Comparison of ENCODE assay signal across 15 cellular contexts in the genomic region with DNA sequence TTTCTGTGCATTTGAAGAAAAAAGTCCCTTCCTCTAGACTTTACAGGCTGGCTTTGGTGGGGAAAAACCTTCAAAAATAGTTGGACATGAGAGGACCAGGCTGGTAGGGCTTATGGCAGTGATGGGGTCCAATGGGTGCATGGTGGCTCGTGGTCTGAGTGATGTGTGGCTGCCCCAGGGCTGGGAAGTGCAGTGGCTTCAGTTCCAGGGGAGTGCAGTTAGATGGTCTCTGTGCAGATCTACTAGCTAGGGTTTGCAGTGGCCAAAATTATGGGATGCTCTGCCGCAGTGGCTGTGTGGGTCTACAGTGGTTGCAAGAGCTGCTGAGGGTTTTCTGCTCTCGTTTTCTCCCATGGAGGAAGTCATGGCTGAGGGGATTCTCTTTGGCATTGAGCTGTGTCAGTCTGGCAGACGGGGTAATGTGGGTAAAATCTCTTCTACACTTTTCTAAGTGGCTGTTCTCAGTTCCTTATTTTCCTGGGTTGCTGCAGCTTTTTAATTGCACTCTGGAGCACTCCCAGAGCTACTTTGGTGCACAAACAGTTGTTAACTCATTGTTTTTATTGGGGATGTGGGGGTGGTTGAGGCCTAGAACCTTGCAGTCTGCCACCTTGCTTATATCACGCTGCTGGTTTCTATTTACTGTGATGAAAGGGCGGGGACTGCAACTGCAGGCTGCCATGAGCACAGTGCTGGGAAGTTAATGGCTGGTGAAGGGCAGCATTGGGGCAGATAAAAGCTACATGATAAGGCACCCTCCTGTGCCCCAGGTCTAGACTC.
DNase-seq lines count a peak whose midpoint lies in the region; ATAC-seq and TF ChIP-seq lines count a peak whose summit lies in the region.
"Had no signal": no experiment of that assay in that cellular context is flagged by ENCODE, and none has a peak within 500 bp of the region (broad histone marks: within the 10 kb centered on the region; RNA-seq: fewer than 3 reads in every experiment).

No MANE protein-coding gene starts in this region.

- H3K27ac ChIP-seq in trophoblast cell (ENCODE audit: low read depth, low read length) (no peak overlapping the region), heart left ventricle (no peak overlapping the region), osteoblast (ENCODE audit: low read depth, low read length) (no peak overlapping the region)
- H3K27ac ChIP-seq: C4-2B, stomach had no signal

- TF ChIP-seq POLR2A in heart left ventricle (IDR thresholded peaks at IDR 0.05) = no peak

- H3K79me2 ChIP-seq in trophoblast cell (ENCODE audit: control insufficient read depth, insufficient read depth, low read length, poor library complexity) (no peaks in the 10 kb centered on the region), osteoblast (ENCODE audit: insufficient read depth, low read length) (no peaks in the 10 kb centered on the region)

- no peaks in the 10 kb centered on the region for H3K36me3 ChIP-seq in trophoblast cell (ENCODE audit: control insufficient read depth in 1 of 2, insufficient read depth in 2 of 2, low read length in 2 of 2)
- no peaks in the 10 kb centered on the region for H3K36me3 ChIP-seq in heart left ventricle
- no peaks in the 10 kb centered on the region for H3K36me3 ChIP-seq in osteoblast (ENCODE audit: insufficient read depth, low read length)
- H3K36me3 ChIP-seq: stomach had no signal

- no peaks in the 10 kb centered on the region for H3K27me3 ChIP-seq in trophoblast cell (ENCODE audit: insufficient read depth, low read length)
- H3K27me3 ChIP-seq in heart left ventricle = no peaks in the 10 kb centered on the region
- no peaks in the 10 kb centered on the region for H3K27me3 ChIP-seq in osteoblast (ENCODE audit: insufficient read depth, low read length)
- H3K27me3 ChIP-seq: stomach had no signal

- H3K4me3 ChIP-seq in trophoblast cell (ENCODE audit: low read depth, low read length) (peak overlapping the region; percentile 26), heart left ventricle (no peak overlapping the region), osteoblast (ENCODE audit: insufficient read depth, low read length) (no peak overlapping the region)
- H3K4me3 ChIP-seq: stomach had no signal

- DNase-seq in SKM-1 treated with dmso at 0.1 percent for 144 hours (lab: John Stamatoyannopoulos, UW; ENCODE audit: unreplicated experiment) (peak; percentile 23), SKM-1 (lab: John Stamatoyannopoulos, UW; ENCODE audit: unreplicated experiment) (no peak), NCI-H69 (lab: John Stamatoyannopoulos, UW) (peak; percentile 23), trophoblast cell (no peak), heart left ventricle (no peak), NCI-H1436 (lab: John Stamatoyannopoulos, UW) (no peak), osteoblast (ENCODE audit: insufficient read length, low spot score, missing footprints) (no peak)
- DNase-seq: NCI-H1694 treated with DMSO at 0.1 percent for 48 hours, NCI-H526, retina, stomach, T-helper 2 cell had no signal

- peak; percentile 76 for ATAC-seq in HG02678 (IDR thresholded peaks at IDR 0.05; ENCODE audit: unreplicated experiment)
- ATAC-seq in heart left ventricle = no peak
- ATAC-seq: activated T-helper 17 cell treated with anti-CD3 and anti-CD28 coated beads, Interleukin-2, amount 50 U/mL, for 72 hours had no signal

- no peaks in the 10 kb centered on the region for H4K20me1 ChIP-seq in osteoblast (ENCODE audit: insufficient read depth, low read length)

- no peaks in the 10 kb centered on the region for H3K9me3 ChIP-seq in trophoblast cell (ENCODE audit: insufficient read depth, low read depth, low read length)
- H3K9me3 ChIP-seq in heart left ventricle = peaks cover 0 to 6% (median 0%) of the 10 kb centered on the region in 12 donors
- no peaks in the 10 kb centered on the region for H3K9me3 ChIP-seq in osteoblast (ENCODE audit: low read depth, low read length)

- no CpG with 5 or more reads among the region's 6 CpGs for WGBS in trophoblast cell (ENCODE audit: extremely low coverage, insufficient coverage, insufficient read length)
- 63 to 79% (median 78%) methylated on average over 6 of the region's 6 CpGs for WGBS in heart left ventricle, 4 donors

- no peak overlapping the region for H3K23ac ChIP-seq in trophoblast cell (ENCODE audit: low read length)

- no peak overlapping the region for H3K14ac ChIP-seq in trophoblast cell (ENCODE audit: low read length)

- no peak overlapping the region for H3K9ac ChIP-seq in trophoblast cell (ENCODE audit: low read length)

- no peaks in the 10 kb centered on the region for H3K4me1 ChIP-seq in trophoblast cell (ENCODE audit: control insufficient read depth in 1 of 2, insufficient read depth in 2 of 2, low read length in 2 of 2)
- H3K4me1 ChIP-seq in heart left ventricle = no peaks in the 10 kb centered on the region
- H3K4me1 ChIP-seq in osteoblast (ENCODE audit: insufficient read depth, low read length) = no peaks in the 10 kb centered on the region
- H3K4me1 ChIP-seq: stomach had no signal

- H2AK5ac ChIP-seq in trophoblast cell (ENCODE audit: low read length) = no peak overlapping the region

- no peak overlapping the region for H4K8ac ChIP-seq in trophoblast cell (ENCODE audit: low read depth, low read length)

- H2BK120ac ChIP-seq in trophoblast cell (ENCODE audit: insufficient read depth, low read length, poor library complexity) = no peak overlapping the region

- no peak overlapping the region for H3K18ac ChIP-seq in trophoblast cell (ENCODE audit: low read length)

- H3K4me2 ChIP-seq in trophoblast cell (ENCODE audit: low read length) (no peak overlapping the region), osteoblast (ENCODE audit: insufficient read depth, low read length) (no peak overlapping the region)

- no peak overlapping the region for H2AFZ ChIP-seq in trophoblast cell (ENCODE audit: insufficient read depth, low read length, poor library complexity)
- no peak overlapping the region for H2AFZ ChIP-seq in osteoblast (ENCODE audit: low read length)

- no peak overlapping the region for H2BK12ac ChIP-seq in trophoblast cell (ENCODE audit: low read length)

- H4K91ac ChIP-seq in trophoblast cell (ENCODE audit: low read depth, low read length) = no peak overlapping the region

- no peak overlapping the region for H4K12ac ChIP-seq in trophoblast cell (ENCODE audit: low read depth, low read length)

- no peak overlapping the region for H2BK5ac ChIP-seq in trophoblast cell (ENCODE audit: low read depth, low read length, poor library complexity)

- intact Hi-C loops in heart left ventricle (cut with DNase I) = no loop called here

- H3K79me1 ChIP-seq in trophoblast cell (ENCODE audit: low read length) = no peaks in the 10 kb centered on the region

- TF ChIP-seq CTCF in heart left ventricle (IDR thresholded peaks at IDR 0.05) = no peak
- TF ChIP-seq CTCF in osteoblast (IDR thresholded peaks at IDR 0.05; ENCODE audit: extremely low read depth, low read depth, low read length) = no peak

- no peak overlapping the region for H3K4ac ChIP-seq in trophoblast cell (ENCODE audit: low read depth, low read length)

Comparison
In these comparisons a context has a peak if more than half of its experiments do, and no peak if none do; other contexts are left out.
1. DNase-seq: peak in SKM-1 treated with dmso at 0.1 percent for 144 hours (single experiment) and NCI-H69 (single experiment); none in SKM-1 (single experiment), trophoblast cell (0 of 2), heart left ventricle (0 of 5), NCI-H1436 (single experiment) and osteoblast (single experiment).